ENCODE assay signal across 34 cellular contexts in genomic region chr13:58531614-58532013, GRCh38.
"Had no signal": no experiment of that assay in that cellular context is flagged by ENCODE, and none has a peak within 500 bp of the region (broad histone marks: within the 10 kb centered on the region; RNA-seq: fewer than 3 reads in every experiment).

No MANE protein-coding gene starts in this region.

- H3K4me1 ChIP-seq: adrenal gland, body of pancreas had no signal

- ATAC-seq: activated CD4-positive, alpha-beta T cell treated with anti-CD3 and anti-CD28 coated beads for 36 hours; activated CD8-positive, alpha-beta memory T cell treated with anti-CD3 and anti-CD28 coated beads, Interleukin-2, amount 10 ng/mL, durations not matched to agents 7 days and 5 days; activated CD8-positive, alpha-beta T cell treated with anti-CD3 and anti-CD28 coated beads, Interleukin-2, amount 10 ng/mL, durations not matched to agents 7 days and 5 days; activated naive CD8-positive, alpha-beta T cell treated with anti-CD3 and anti-CD28 coated beads, Interleukin-2, amount 50 U/mL, for 24 hours; body of pancreas; esophagus mucosa; T-helper 17 cell had no signal

- H3K36me3 ChIP-seq: adrenal gland, WERI-Rb-1 had no signal

- H3K4me1 Mint-ChIP-seq: activated CD4-positive, alpha-beta T cell treated with anti-CD3 and anti-CD28 coated beads for 36 hours; activated CD4-positive, alpha-beta T cell treated with anti-CD3 and anti-CD28 coated beads, Interleukin-2, amount 10 ng/mL, durations not matched to agents 24 days and 14 days; activated CD8-positive, alpha-beta memory T cell treated with anti-CD3 and anti-CD28 coated beads, Interleukin-2, amount 10 ng/mL, durations not matched to agents 7 days and 5 days; activated naive CD4-positive, alpha-beta T cell treated with anti-CD3 and anti-CD28 coated beads, Interleukin-2, amount 50 U/mL, for 24 hours; activated naive CD8-positive, alpha-beta T cell treated with anti-CD3 and anti-CD28 coated beads for 36 hours; activated naive CD8-positive, alpha-beta T cell treated with anti-CD3 and anti-CD28 coated beads, Interleukin-2, amount 50 U/mL, for 24 hours; endodermal cell; T-helper 17 cell had no signal

- H3K4me3 ChIP-seq: adrenal gland, body of pancreas, coronary artery, dorsolateral prefrontal cortex had no signal

- H3K27me3 Mint-ChIP-seq: activated CD4-positive, alpha-beta memory T cell treated with anti-CD3 and anti-CD28 coated beads for 36 hours; activated CD4-positive, alpha-beta T cell treated with anti-CD3 and anti-CD28 coated beads for 36 hours; activated CD4-positive, alpha-beta T cell treated with anti-CD3 and anti-CD28 coated beads, Interleukin-2, amount 10 ng/mL, durations not matched to agents 24 days and 14 days; activated CD8-positive, alpha-beta memory T cell treated with anti-CD3 and anti-CD28 coated beads, Interleukin-2, amount 10 ng/mL, durations not matched to agents 7 days and 5 days; activated naive CD4-positive, alpha-beta T cell treated with anti-CD3 and anti-CD28 coated beads, Interleukin-2, amount 50 U/mL, for 24 hours; activated naive CD8-positive, alpha-beta T cell treated with anti-CD3 and anti-CD28 coated beads for 36 hours; activated naive CD8-positive, alpha-beta T cell treated with anti-CD3 and anti-CD28 coated beads, Interleukin-2, amount 50 U/mL, for 24 hours; dendritic cell treated with granulocyte-macrophage colony-stimulating factor and Interleukin-4, amounts not matched to agents 40 ng/mL and 50 ng/mL, for 4 days; T-helper 17 cell had no signal

- H3K9me3 ChIP-seq: adrenal gland, body of pancreas had no signal

- H3K27me3 ChIP-seq: adrenal gland, body of pancreas, dorsolateral prefrontal cortex had no signal

- H3K27ac ChIP-seq: adrenal gland, body of pancreas, coronary artery, dorsolateral prefrontal cortex, WERI-Rb-1 had no signal

- H3K27ac Mint-ChIP-seq: activated CD4-positive, alpha-beta memory T cell treated with anti-CD3 and anti-CD28 coated beads for 36 hours; activated CD4-positive, alpha-beta T cell treated with anti-CD3 and anti-CD28 coated beads for 36 hours; activated CD4-positive, alpha-beta T cell treated with anti-CD3 and anti-CD28 coated beads, Interleukin-2, amount 10 ng/mL, durations not matched to agents 24 days and 14 days; activated CD8-positive, alpha-beta memory T cell treated with anti-CD3 and anti-CD28 coated beads, Interleukin-2, amount 10 ng/mL, durations not matched to agents 7 days and 5 days; activated CD8-positive, alpha-beta T cell treated with anti-CD3 and anti-CD28 coated beads, Interleukin-2, amount 10 ng/mL, durations not matched to agents 7 days and 5 days; activated naive CD4-positive, alpha-beta T cell treated with anti-CD3 and anti-CD28 coated beads for 36 hours; activated naive CD4-positive, alpha-beta T cell treated with anti-CD3 and anti-CD28 coated beads, Interleukin-2, amount 50 U/mL, for 24 hours; activated naive CD8-positive, alpha-beta T cell treated with anti-CD3 and anti-CD28 coated beads for 36 hours; activated naive CD8-positive, alpha-beta T cell treated with anti-CD3 and anti-CD28 coated beads, Interleukin-2, amount 50 U/mL, for 24 hours; activated T-helper 1 cell treated with anti-CD3 and anti-CD28 coated beads, Interleukin-12 subunit alpha, Interleukin-12 subunit beta, Interleukin-2, Interleukin-4 antibody, amounts not matched to agents 30 ng/mL and 10 ng/mL and 1 ng/mL, durations not matched to agents 14 hours and 24 hours and 36 hours; activated T-helper 2 cell treated with anti-CD3 and anti-CD28 coated beads, Interferon-gamma antibody, Interleukin-2, Interleukin-4, amounts not matched to agents 10 μg/mL and 5 μg/mL and 100 μg/mL, durations not matched to agents 14 hours and 24 hours and 36 hours; dendritic cell treated with granulocyte-macrophage colony-stimulating factor and Interleukin-4, amounts not matched to agents 40 ng/mL and 50 ng/mL, for 4 days; endodermal cell; T-helper 17 cell; T-helper 2 cell treated with Interferon-gamma antibody and Interleukin-4, amounts not matched to agents 5 μg/mL and 100 μg/mL, for 36 hours had no signal

- DNase-seq: activated CD4-positive, alpha-beta memory T cell treated with anti-CD3 and anti-CD28 coated beads for 36 hours; activated CD4-positive, alpha-beta T cell treated with anti-CD3 and anti-CD28 coated beads for 36 hours; activated CD4-positive, alpha-beta T cell treated with anti-CD3 and anti-CD28 coated beads, Interleukin-2, amount 10 ng/mL, durations not matched to agents 24 days and 14 days; activated CD4-positive, CD25-positive, alpha-beta regulatory T cell; activated CD4-positive, CD25-positive, alpha-beta regulatory T cell treated with anti-CD3 and anti-CD28 coated beads, Interleukin-2, amount 50 U/mL, for 72 hours; activated CD8-positive, alpha-beta memory T cell treated with anti-CD3 and anti-CD28 coated beads, Interleukin-2, amount 10 ng/mL, durations not matched to agents 7 days and 5 days; activated CD8-positive, alpha-beta memory T cell treated with anti-CD3 and anti-CD28 coated beads, Interleukin-2, amount 50 U/mL, for 4 hours; activated CD8-positive, alpha-beta T cell treated with anti-CD3 and anti-CD28 coated beads, Interleukin-2, amount 10 ng/mL, durations not matched to agents 7 days and 5 days; activated effector memory CD4-positive, alpha-beta T cell treated with anti-CD3 and anti-CD28 coated beads, Interleukin-2, amount 50 U/mL, for 16 hours; activated naive CD4-positive, alpha-beta T cell treated with anti-CD3 and anti-CD28 coated beads for 36 hours; activated naive CD8-positive, alpha-beta T cell treated with anti-CD3 and anti-CD28 coated beads for 36 hours; activated naive CD8-positive, alpha-beta T cell treated with anti-CD3 and anti-CD28 coated beads, Interleukin-2, amount 50 U/mL, for 24 hours; activated T-cell treated with anti-CD3 and anti-CD28 coated beads, Interleukin-2, amount 50 U/mL, for 1 hour; activated T-cell treated with anti-CD3 and anti-CD28 coated beads, Interleukin-2, amount 50 U/mL, for 48 hours; adrenal gland; amygdala; aorta; body of pancreas; caudate nucleus; dorsolateral prefrontal cortex; effector memory CD4-positive, alpha-beta T cell; endodermal cell; foreskin fibroblast; head of caudate nucleus; T-helper 17 cell; T1000; WERI-Rb-1 had no signal

- H3K4me3 Mint-ChIP-seq: activated CD4-positive, alpha-beta memory T cell treated with anti-CD3 and anti-CD28 coated beads for 36 hours; activated CD4-positive, alpha-beta T cell treated with anti-CD3 and anti-CD28 coated beads for 36 hours; activated CD4-positive, alpha-beta T cell treated with anti-CD3 and anti-CD28 coated beads, Interleukin-2, amount 10 ng/mL, durations not matched to agents 24 days and 14 days; activated CD8-positive, alpha-beta memory T cell treated with anti-CD3 and anti-CD28 coated beads, Interleukin-2, amount 10 ng/mL, durations not matched to agents 7 days and 5 days; activated CD8-positive, alpha-beta T cell treated with anti-CD3 and anti-CD28 coated beads, Interleukin-2, amount 10 ng/mL, durations not matched to agents 7 days and 5 days; activated naive CD4-positive, alpha-beta T cell treated with anti-CD3 and anti-CD28 coated beads for 36 hours; activated naive CD4-positive, alpha-beta T cell treated with anti-CD3 and anti-CD28 coated beads, Interleukin-2, amount 50 U/mL, for 24 hours; activated naive CD8-positive, alpha-beta T cell treated with anti-CD3 and anti-CD28 coated beads for 36 hours; activated naive CD8-positive, alpha-beta T cell treated with anti-CD3 and anti-CD28 coated beads, Interleukin-2, amount 50 U/mL, for 24 hours; activated T-helper 1 cell treated with anti-CD3 and anti-CD28 coated beads, Interleukin-12 subunit alpha, Interleukin-12 subunit beta, Interleukin-2, Interleukin-4 antibody, amounts not matched to agents 30 ng/mL and 10 ng/mL and 1 ng/mL, durations not matched to agents 14 hours and 24 hours and 36 hours; dendritic cell treated with granulocyte-macrophage colony-stimulating factor and Interleukin-4, amounts not matched to agents 40 ng/mL and 50 ng/mL, for 4 days; endodermal cell; T-helper 17 cell; T-helper 2 cell treated with Interferon-gamma antibody and Interleukin-4, amounts not matched to agents 5 μg/mL and 100 μg/mL, for 36 hours had no signal

- H3K36me3 Mint-ChIP-seq: activated CD4-positive, alpha-beta memory T cell treated with anti-CD3 and anti-CD28 coated beads for 36 hours; activated CD8-positive, alpha-beta memory T cell treated with anti-CD3 and anti-CD28 coated beads, Interleukin-2, amount 10 ng/mL, durations not matched to agents 7 days and 5 days; activated naive CD4-positive, alpha-beta T cell treated with anti-CD3 and anti-CD28 coated beads, Interleukin-2, amount 50 U/mL, for 24 hours; activated naive CD8-positive, alpha-beta T cell treated with anti-CD3 and anti-CD28 coated beads for 36 hours had no signal
